In the genomic region with DNA sequence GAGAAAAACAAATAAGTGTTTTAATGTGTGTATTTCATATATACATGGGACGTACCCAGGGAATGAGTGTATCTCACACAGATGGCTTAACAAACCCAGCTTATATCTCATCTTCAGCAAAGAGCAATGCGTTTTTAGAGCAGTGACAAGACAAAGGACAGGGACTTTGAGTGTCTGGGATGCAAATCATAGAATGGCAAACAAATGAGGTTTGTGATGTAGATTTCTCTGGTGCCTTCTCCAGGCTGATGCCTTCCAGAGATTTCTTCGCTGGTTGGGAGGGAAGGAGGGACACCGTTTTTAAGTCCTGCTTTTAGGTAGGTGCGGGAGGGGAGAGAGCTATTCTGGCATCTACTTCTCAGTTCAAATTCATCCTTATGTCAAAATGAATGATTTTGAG, we compare ENCODE assay signal across 1 cellular context.
TF ChIP-seq lines count a peak whose summit lies in the region.

No MANE protein-coding gene starts in this region.

TF ChIP-seq in WTC11, 78 proteins besides CTCF, POLR2A, EP300 and RAD21 (continued from another document):
- TF ChIP-seq AR (CRISPR knock-in tag; IDR thresholded peaks at IDR 0.05) (no peak), OVOL2 (CRISPR knock-in tag; IDR thresholded peaks at IDR 0.05; ENCODE audit: borderline replicate concordance) (no peak), ZNF671 (CRISPR knock-in tag; IDR thresholded peaks at IDR 0.05) (no peak), ZNF138 (CRISPR knock-in tag; conservative IDR thresholded peaks at IDR 0.05) (no peak), NFYB (CRISPR knock-in tag; conservative IDR thresholded peaks at IDR 0.05; ENCODE audit: low read depth) (no peak), JUN (CRISPR knock-in tag; IDR thresholded peaks at IDR 0.05) (no peak)
- TF ChIP-seq, protein P1, sequence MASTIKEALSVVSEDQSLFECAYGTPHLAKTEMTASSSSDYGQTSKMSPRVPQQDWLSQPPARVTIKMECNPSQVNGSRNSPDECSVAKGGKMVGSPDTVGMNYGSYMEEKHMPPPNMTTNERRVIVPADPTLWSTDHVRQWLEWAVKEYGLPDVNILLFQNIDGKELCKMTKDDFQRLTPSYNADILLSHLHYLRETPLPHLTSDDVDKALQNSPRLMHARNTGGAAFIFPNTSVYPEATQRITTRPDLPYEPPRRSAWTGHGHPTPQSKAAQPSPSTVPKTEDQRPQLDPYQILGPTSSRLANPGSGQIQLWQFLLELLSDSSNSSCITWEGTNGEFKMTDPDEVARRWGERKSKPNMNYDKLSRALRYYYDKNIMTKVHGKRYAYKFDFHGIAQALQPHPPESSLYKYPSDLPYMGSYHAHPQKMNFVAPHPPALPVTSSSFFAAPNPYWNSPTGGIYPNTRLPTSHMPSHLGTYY (CRISPR knock-in tag; IDR thresholded peaks at IDR 0.05) = no peak
- TF ChIP-seq, protein P2, sequence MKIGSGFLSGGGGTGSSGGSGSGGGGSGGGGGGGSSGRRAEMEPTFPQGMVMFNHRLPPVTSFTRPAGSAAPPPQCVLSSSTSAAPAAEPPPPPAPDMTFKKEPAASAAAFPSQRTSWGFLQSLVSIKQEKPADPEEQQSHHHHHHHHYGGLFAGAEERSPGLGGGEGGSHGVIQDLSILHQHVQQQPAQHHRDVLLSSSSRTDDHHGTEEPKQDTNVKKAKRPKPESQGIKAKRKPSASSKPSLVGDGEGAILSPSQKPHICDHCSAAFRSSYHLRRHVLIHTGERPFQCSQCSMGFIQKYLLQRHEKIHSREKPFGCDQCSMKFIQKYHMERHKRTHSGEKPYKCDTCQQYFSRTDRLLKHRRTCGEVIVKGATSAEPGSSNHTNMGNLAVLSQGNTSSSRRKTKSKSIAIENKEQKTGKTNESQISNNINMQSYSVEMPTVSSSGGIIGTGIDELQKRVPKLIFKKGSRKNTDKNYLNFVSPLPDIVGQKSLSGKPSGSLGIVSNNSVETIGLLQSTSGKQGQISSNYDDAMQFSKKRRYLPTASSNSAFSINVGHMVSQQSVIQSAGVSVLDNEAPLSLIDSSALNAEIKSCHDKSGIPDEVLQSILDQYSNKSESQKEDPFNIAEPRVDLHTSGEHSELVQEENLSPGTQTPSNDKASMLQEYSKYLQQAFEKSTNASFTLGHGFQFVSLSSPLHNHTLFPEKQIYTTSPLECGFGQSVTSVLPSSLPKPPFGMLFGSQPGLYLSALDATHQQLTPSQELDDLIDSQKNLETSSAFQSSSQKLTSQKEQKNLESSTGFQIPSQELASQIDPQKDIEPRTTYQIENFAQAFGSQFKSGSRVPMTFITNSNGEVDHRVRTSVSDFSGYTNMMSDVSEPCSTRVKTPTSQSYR (CRISPR knock-in tag; IDR thresholded peaks at IDR 0.05) = no peak
